In genomic region chrX:13123247-13123856, GRCh38 we compare ENCODE assay signal across 13 cellular contexts.
DNase-seq lines count a peak whose midpoint lies in the region; ATAC-seq and TF ChIP-seq lines count a peak whose summit lies in the region.
"Had no signal": no experiment of that assay in that cellular context is flagged by ENCODE, and none has a peak within 500 bp of the region (broad histone marks: within the 10 kb centered on the region; RNA-seq: fewer than 3 reads in every experiment).

No MANE protein-coding gene starts in this region.

- H3K27me3 ChIP-seq in left ventricle myocardium inferior (ENCODE audit: low read depth), result no peaks in the 10 kb centered on the region
- H3K27me3 ChIP-seq in lower lobe of right lung (ENCODE audit: low read depth), result no peaks in the 10 kb centered on the region

- TF ChIP-seq CTCF in left ventricle myocardium inferior (IDR thresholded peaks at IDR 0.05; ENCODE audit: borderline replicate concordance) (no peak), lower lobe of right lung (IDR thresholded peaks at IDR 0.05) (no peak), GM10248 (IDR thresholded peaks at IDR 0.05; ENCODE audit: control extremely low read depth, extremely low read depth, low read depth, missing control alignments) (no peak)

- ATAC-seq in left ventricle myocardium superior (no peak), lower lobe of right lung (no peak), HG03135 (IDR thresholded peaks at IDR 0.05; ENCODE audit: unreplicated experiment) (no peak)

- POLR2A ChIA-PET in GM10248 (lab: Yijun Ruan, JAX), result no interaction called here

- H3K4me3 Mint-ChIP-seq in activated naive CD8-positive, alpha-beta T cell, result peak overlapping the region; percentile 32

- peak overlapping the region; percentile 83 for H3K27ac Mint-ChIP-seq in activated naive CD8-positive, alpha-beta T cell

- peaks cover 24% of the 10 kb centered on the region for H3K4me1 ChIP-seq in left ventricle myocardium inferior
- H3K4me1 ChIP-seq in lower lobe of right lung, result peaks cover 45% of the 10 kb centered on the region

- H3K4me3 ChIP-seq in left ventricle myocardium inferior, result no peak overlapping the region
- H3K4me3 ChIP-seq in lower lobe of right lung, result no peak overlapping the region
- H3K4me3 ChIP-seq: dorsolateral prefrontal cortex had no signal

- H3K4me1 Mint-ChIP-seq in activated naive CD8-positive, alpha-beta T cell (ENCODE audit: low read depth), result peaks cover 54% of the 10 kb centered on the region

- CTCF ChIA-PET in GM10248 (lab: Yijun Ruan, JAX), result no interaction called here

- no peaks in the 10 kb centered on the region for H3K27me3 Mint-ChIP-seq in activated naive CD8-positive, alpha-beta T cell

- H3K36me3 ChIP-seq in left ventricle myocardium inferior, result no peaks in the 10 kb centered on the region
- no peaks in the 10 kb centered on the region for H3K36me3 ChIP-seq in lower lobe of right lung

- peak overlapping the region; percentile 56 for H3K27ac ChIP-seq in left ventricle myocardium inferior (replicated peaks)
- peak overlapping the region; percentile 51 for H3K27ac ChIP-seq in lower lobe of right lung
- H3K27ac ChIP-seq: C4-2B, dorsolateral prefrontal cortex had no signal

- no peaks in the 10 kb centered on the region for H3K36me3 Mint-ChIP-seq in activated naive CD8-positive, alpha-beta T cell

- DNase-seq in left ventricle myocardium inferior, result no peak
- DNase-seq in left ventricle myocardium superior, result no peak
- no peak for DNase-seq in lower lobe of right lung
- DNase-seq in middle frontal gyrus (ENCODE audit: extremely low spot score, low spot score), result no peak
- DNase-seq in GM10248 (ENCODE audit: extremely low spot score), result no peak
- no peak for DNase-seq in HK-2 (ENCODE audit: unreplicated experiment)
- DNase-seq: dorsolateral prefrontal cortex, glutamatergic neuron, mesendoderm, NCI-H1048 had no signal

- no peaks in the 10 kb centered on the region for H3K9me3 Mint-ChIP-seq in activated naive CD8-positive, alpha-beta T cell (ENCODE audit: low read depth)

- H3K9me3 ChIP-seq in left ventricle myocardium inferior (replicated peaks) (no peaks in the 10 kb centered on the region), lower lobe of right lung (no peaks in the 10 kb centered on the region)

- intact Hi-C loops in left ventricle myocardium inferior (cut with micrococcal nuclease), result no loop called here
- intact Hi-C loops in left ventricle myocardium superior (cut with micrococcal nuclease), result loop anchor here (10.0 kb wide), 1 partner anchor 361 kb away; no protein-coding TSS in a partner anchor
- intact Hi-C loops in lower lobe of right lung (cut with DNase I), result no loop called here
